8 cellular contexts compared by ENCODE assay signal in genomic region chr11:17734418-17734911, GRCh38. TPM values are rescaled to one million over a fixed set of nuclear protein-coding genes. Genes with fewer than 3 reads are reported as not detected.
DNase-seq lines count a peak whose midpoint lies in the region; ATAC-seq, FAIRE-seq and TF ChIP-seq lines count a peak whose summit lies in the region.

Gene KCNC1, plus strand, starts transcription at chr11:17734781. Its CDS starts 1,222 bp downstream, at chr11:17736003.

- H3K4me2 ChIP-seq in K562 (ENCODE audit: insufficient read depth, low read length), result no peak within 1 kb of the TSS

- 8% methylated on average over 8 of the region's 66 CpGs for WGBS in K562 (ENCODE audit: insufficient coverage, low coverage, missing lambda C conversion rate)
- WGBS in spleen, 5 donors, result 1 to 3% (median 2%) methylated on average over 30 to 66 of the region's 66 CpGs

- POLR2A ChIA-PET in K562 (lab: Yijun Ruan, JAX), result interaction anchor here (0.5 to 0.6 kb wide), 2 partner anchors 131 to 138 kb away, joined by 3 read pairs; no protein-coding TSS in a partner anchor

- DNase-seq in NCI-H2029 (lab: John Stamatoyannopoulos, UW), result peak; percentile 43
- DNase-seq in NCI-H2029 treated with DMSO at 0.1 percent for 48 hours (lab: John Stamatoyannopoulos, UW), result no peak
- DNase-seq in NCI-H1694 (lab: John Stamatoyannopoulos, UW), result peak; percentile 15
- DNase-seq in K562 (ENCODE audit: extremely low read depth in 1 of 4, low spot score in 3 of 4), result peak; percentile 6 to 48 (median 34)
- DNase-seq in spleen, result peak; percentile 68
- no peak for DNase-seq in NAMALWA (ENCODE audit: low spot score)
- DNase-seq in stimulated activated CD4-positive, alpha-beta T cell treated with anti-CD3 and anti-CD28 coated beads, Interleukin-12 subunit alpha, Interleukin-12 subunit beta, amount 100 ng/mL, for 4 hours, result no peak

- TF ChIP-seq POLR2A in K562 (conservative IDR thresholded peaks at IDR 0.05) (no peak), spleen (IDR thresholded peaks at IDR 0.05) (no peak)

- no peak within 1 kb of the TSS for H2AFZ ChIP-seq in K562 (ENCODE audit: low read depth, low read length)

- no peak for FAIRE-seq in K562 (lab: Jason Lieb, UNC)

- no peaks in the 10 kb centered on the region for H3K79me2 ChIP-seq in K562 (ENCODE audit: control insufficient read depth, insufficient read depth, low read length)

- H3K9me1 ChIP-seq in K562 (ENCODE audit: control insufficient read depth, insufficient read depth, low read length), result no peaks in the 10 kb centered on the region

- H3K27me3 ChIP-seq in K562 (ENCODE audit: control insufficient read depth in 2 of 2, insufficient read depth in 2 of 2, low read length in 2 of 2) (peaks cover 5 to 37% of the 10 kb centered on the region in 2 experiments; a peak in 4 of 5 replicates), spleen (replicated peaks in 1 of 7) (peaks cover 3 to 96% (median 59%) of the 10 kb centered on the region in 7 donors)

- H3K4me3 ChIP-seq in K562, result no peak within 1 kb of the TSS
- H3K4me3 ChIP-seq in iPS-18c (ENCODE audit: insufficient read depth, low read depth, low read length), result peak within 1 kb of the TSS; percentile 53
- H3K4me3 ChIP-seq in spleen, result peak within 1 kb of the TSS in 7 of 8 donors; percentile 17 to 63 (median 30)

- no TSS peak for BruUV-seq in K562 (replicated peaks; lab: Mats Ljungman, UMichigan)

- peaks cover 0 to 17% of the 10 kb centered on the region in 2 experiments; a peak in 3 of 5 replicates for H3K4me1 ChIP-seq in K562 (replicated peaks in 1 of 2; ENCODE audit: control insufficient read depth in 2 of 2, insufficient read depth in 2 of 2, low read length in 2 of 2)
- peaks cover 0 to 23% (median 12%) of the 10 kb centered on the region in 6 donors for H3K4me1 ChIP-seq in spleen

- peaks cover 20% of the 10 kb centered on the region; the same call in 1 of the 2 replicates for H4K20me1 ChIP-seq in K562 (replicated peaks; ENCODE audit: control insufficient read depth, insufficient read depth, low read length)

- no peak for TF ChIP-seq RAD21 in K562 (CRISPR knock-in tag; conservative IDR thresholded peaks at IDR 0.05 in 1 of 2, IDR thresholded peaks at IDR 0.05 in 1 of 2)

- no peak within 1 kb of the TSS for H3K9ac ChIP-seq in K562 (ENCODE audit: insufficient read depth in 1 of 2, low read depth in 2 of 2, low read length in 2 of 2)

- no peak for TF ChIP-seq EP300 in K562 (IDR thresholded peaks at IDR 0.05; ENCODE audit: low read length)

- CTCF ChIA-PET in K562 (lab: Yijun Ruan, JAX; ENCODE audit: low intra/inter-chr PET ratio), result no interaction called here

- ATAC-seq in K562, result peak; percentile 20; the same call in 2 of the 3 replicates

- no peak within 1 kb of the TSS for H3K27ac ChIP-seq in K562 (ENCODE audit: extremely low read depth, low read depth, low read length)
- no peak within 1 kb of the TSS for H3K27ac ChIP-seq in spleen

- TF ChIP-seq CTCF in K562 (IDR thresholded peaks at IDR 0.05 in 2 of 3, conservative IDR thresholded peaks at IDR 0.05 in 1 of 3; ENCODE audit: insufficient read depth in 2 of 3, low read depth in 1 of 3, low read length in 3 of 3) (no peak), spleen (IDR thresholded peaks at IDR 0.05 in 8 of 11, conservative IDR thresholded peaks at IDR 0.05 in 3 of 11) (no peak)

- H3K36me3 ChIP-seq in K562 (ENCODE audit: control insufficient read depth, insufficient read depth, low read length) (no peaks in the 10 kb centered on the region), spleen (no peaks in the 10 kb centered on the region)

- H3K9me3 ChIP-seq in K562 (replicated peaks; ENCODE audit: control insufficient read depth, insufficient read depth, low read depth, low read length), result no peaks in the 10 kb centered on the region
- peaks cover 4% of the 10 kb centered on the region for H3K9me3 ChIP-seq in iPS-18c (ENCODE audit: control insufficient read depth, insufficient read depth, low read length)
- H3K9me3 ChIP-seq in spleen, result peaks cover 0 to 7% (median 0%) of the 10 kb centered on the region in 8 donors

- in situ Hi-C loops in K562 (cut with MboI), result no loop called here

- intact Hi-C loops in K562 (cut with micrococcal nuclease), result loop anchor here (10.0 kb wide), 1 partner anchor 170 kb away; no protein-coding TSS in a partner anchor
- intact Hi-C loops in spleen (cut with DNase I; ENCODE audit: low total_unique reads), result no loop called here

TF ChIP-seq in K562, 482 proteins besides CTCF, POLR2A, EP300 and RAD21:
- TF ChIP-seq SREBF2 (CRISPR knock-in tag; IDR thresholded peaks at IDR 0.05), result no peak
- peak in 1 of 2 experiments; percentile 13; a peak in 2 of 4 replicates for TF ChIP-seq NRF1 (conservative IDR thresholded peaks at IDR 0.05 in 1 of 2, IDR thresholded peaks at IDR 0.05 in 1 of 2)

RNA-seq across cellular contexts. Expression of gene KCNC1, which starts in this region (rescaled TPM):
- total RNA-seq in K562 (2011; cell fraction: chromatin; rRNA removed; ENCODE audit: low replicate concordance), result 0.19 TPM in 1 of 2 replicates, not detected in the other
- total RNA-seq in K562 (2011; cell fraction: nucleolus; rRNA removed), result not detected in 2 replicates
- total RNA-seq in K562 (2011; cell fraction: nucleoplasm; rRNA removed), result not detected in 2 replicates
- total RNA-seq in K562 (2014; rRNA removed) (not detected in 2 replicates), K562 (2014; rRNA removed; fragmentation: Illumina TruSeq; extraction: Trizol) (not detected in 2 replicates), K562 (2015; rRNA removed; fragmentation: Illumina TruSeq; extraction: Trizol) (not detected in 2 replicates), K562 (2021) (not detected in 2 replicates), spleen (not detected)
- polyA plus RNA-seq in K562 (2011; rRNA removed) (not detected in 2 replicates), K562 (2014; fragmentation: Illumina TruSeq; extraction: Trizol) (not detected in 2 replicates), K562 (2014; fragmentation: Nextera tagmentation; extraction: Ambion mirVana) (under 1 TPM in 1 of 2 experiments, not detected in 1; 0.08 TPM), K562 (2014; rRNA removed) (0.05 TPM in 1 of 2 replicates, not detected in the other), spleen (not detected)
- not detected in 2 replicates for polyA plus RNA-seq in K562 (2011; cell fraction: cytosol; rRNA removed)
- not detected in 2 replicates for polyA plus RNA-seq in K562 (2011; cell fraction: nucleus; rRNA removed)
- 0.12 and 0.17 TPM in 2 replicates for polyA plus RNA-seq in K562 (2012)
- polyA minus RNA-seq in K562 (2011; rRNA and poly(A)+ RNA removed), result not detected in 2 replicates
- polyA minus RNA-seq in K562 (2011; cell fraction: cytosol; rRNA and poly(A)+ RNA removed), result not detected in 2 replicates
- not detected in 2 replicates for polyA minus RNA-seq in K562 (2011; cell fraction: nucleus; rRNA and poly(A)+ RNA removed)

Comparison
In these comparisons a context has a peak if more than half of its experiments do, and no peak if none do; other contexts are left out.
1. DNase-seq: peak in NCI-H2029 (single experiment) and NCI-H1694 (single experiment); none in NCI-H2029 treated with DMSO at 0.1 percent for 48 hours (single experiment), NAMALWA (single experiment) and stimulated activated CD4-positive, alpha-beta T cell treated with anti-CD3 and anti-CD28 coated beads, Interleukin-12 subunit alpha, Interleukin-12 subunit beta, amount 100 ng/mL, for 4 hours (single experiment).
2. Peak in DNase-seq and ATAC-seq in K562; RNA of the gene not detected or under 1 TPM.
3. Peak in DNase-seq and H3K4me3 ChIP-seq in spleen; RNA of the gene not detected or under 1 TPM.